ENCODE assay signal across 1 cellular context in genomic region chr19:11018179-11018578, GRCh38.
TF ChIP-seq lines count a peak whose summit lies in the region.

No MANE protein-coding gene starts in this region.

TF ChIP-seq in HEK293, 187 proteins besides CTCF, POLR2A, EP300 and RAD21 (continued from another document):
- TF ChIP-seq ZSCAN5A (tag by site-specific recombination; IDR thresholded peaks at IDR 0.05) (no peak), SP2 (tag by site-specific recombination; IDR thresholded peaks at IDR 0.05) (peak; percentile 35; the same call in 1 of the 2 replicates), ZNF777 (tag by site-specific recombination; IDR thresholded peaks at IDR 0.05; ENCODE audit: borderline replicate concordance) (no peak), ZSCAN16 (tag by site-specific recombination; IDR thresholded peaks at IDR 0.05) (no peak), ZNF707 (tag by site-specific recombination; IDR thresholded peaks at IDR 0.05) (no peak), GLI2 (tag by site-specific recombination; IDR thresholded peaks at IDR 0.05; ENCODE audit: borderline replicate concordance, low read depth) (no peak), ZNF239 (tag by site-specific recombination; IDR thresholded peaks at IDR 0.05) (no peak), ZNF302 (tag by site-specific recombination; IDR thresholded peaks at IDR 0.05; ENCODE audit: low read depth) (no peak), ZNF776 (tag by site-specific recombination; IDR thresholded peaks at IDR 0.05; ENCODE audit: borderline replicate concordance) (no peak), ZBTB8A (tag by site-specific recombination; IDR thresholded peaks at IDR 0.05) (no peak), KLF17 (tag by site-specific recombination; IDR thresholded peaks at IDR 0.05) (peak; percentile 98), ZNF366 (tag by site-specific recombination; conservative IDR thresholded peaks at IDR 0.05) (no peak), PATZ1 (tag by site-specific recombination; IDR thresholded peaks at IDR 0.05) (peak; percentile 52; the same call in 1 of the 2 replicates), ZNF785 (tag by site-specific recombination; IDR thresholded peaks at IDR 0.05) (no peak), ZNF670 (tag by site-specific recombination; IDR thresholded peaks at IDR 0.05; ENCODE audit: low read depth) (no peak), ZBTB44 (tag by site-specific recombination; IDR thresholded peaks at IDR 0.05) (no peak), ZNF747 (tag by site-specific recombination; IDR thresholded peaks at IDR 0.05) (no peak), MEIS1 (CRISPR knock-in tag; IDR thresholded peaks at IDR 0.05; ENCODE audit: borderline replicate concordance) (no peak), KLF1 (tag by site-specific recombination; IDR thresholded peaks at IDR 0.05) (peak; percentile 98), ZNF501 (tag by site-specific recombination; IDR thresholded peaks at IDR 0.05) (no peak), ZNF843 (tag by site-specific recombination; IDR thresholded peaks at IDR 0.05) (no peak), ZNF639 (tag by site-specific recombination; IDR thresholded peaks at IDR 0.05) (no peak), ZNF623 (tag by site-specific recombination; IDR thresholded peaks at IDR 0.05) (no peak), ZNF398 (tag by site-specific recombination; IDR thresholded peaks at IDR 0.05) (no peak), KLF10 (tag by site-specific recombination; IDR thresholded peaks at IDR 0.05) (peak; percentile 50; the same call in 1 of the 2 replicates), ZNF626 (tag by site-specific recombination; IDR thresholded peaks at IDR 0.05) (no peak), ZNF837 (tag by site-specific recombination; IDR thresholded peaks at IDR 0.05) (no peak), ZNF169 (tag by site-specific recombination; IDR thresholded peaks at IDR 0.05) (no peak), ZNF292 (tag by site-specific recombination; IDR thresholded peaks at IDR 0.05; ENCODE audit: borderline replicate concordance, low read depth) (no peak), ZNF155 (tag by site-specific recombination; IDR thresholded peaks at IDR 0.05) (no peak), REPIN1 (tag by site-specific recombination; IDR thresholded peaks at IDR 0.05; ENCODE audit: low read depth) (no peak), ZNF600 (tag by site-specific recombination; IDR thresholded peaks at IDR 0.05) (0 out of 2 replicates have a peak, but pooled peaks have one; percentile 31), ZNF24 (tag by site-specific recombination; IDR thresholded peaks at IDR 0.05) (no peak), ZNF529 (tag by site-specific recombination; IDR thresholded peaks at IDR 0.05; ENCODE audit: insufficient replicate concordance) (no peak), ZFP41 (tag by site-specific recombination; IDR thresholded peaks at IDR 0.05; ENCODE audit: borderline replicate concordance) (no peak), ZNF18 (tag by site-specific recombination; IDR thresholded peaks at IDR 0.05) (no peak), ZNF280D (tag by site-specific recombination; IDR thresholded peaks at IDR 0.05) (no peak), SCRT2 (tag by site-specific recombination; IDR thresholded peaks at IDR 0.05) (0 out of 2 replicates have a peak, but pooled peaks have one; percentile 10), ZBTB7A (tag by site-specific recombination; IDR thresholded peaks at IDR 0.05; ENCODE audit: low read depth) (no peak), ZNF175 (tag by site-specific recombination; IDR thresholded peaks at IDR 0.05) (no peak), ZNF248 (tag by site-specific recombination; IDR thresholded peaks at IDR 0.05) (no peak), YY2 (tag by site-specific recombination; IDR thresholded peaks at IDR 0.05) (no peak), ZNF830 (tag by site-specific recombination; IDR thresholded peaks at IDR 0.05; ENCODE audit: low read depth) (no peak), WT1 (tag by site-specific recombination; IDR thresholded peaks at IDR 0.05) (peak; percentile 80), ZFP3 (tag by site-specific recombination; IDR thresholded peaks at IDR 0.05; ENCODE audit: low read depth) (no peak), SCRT1 (tag by site-specific recombination; IDR thresholded peaks at IDR 0.05; ENCODE audit: borderline replicate concordance) (no peak), KLF16 (tag by site-specific recombination; IDR thresholded peaks at IDR 0.05) (peak; percentile 92)
